Comparison of ENCODE assay signal across 18 cellular contexts in the genomic region with DNA sequence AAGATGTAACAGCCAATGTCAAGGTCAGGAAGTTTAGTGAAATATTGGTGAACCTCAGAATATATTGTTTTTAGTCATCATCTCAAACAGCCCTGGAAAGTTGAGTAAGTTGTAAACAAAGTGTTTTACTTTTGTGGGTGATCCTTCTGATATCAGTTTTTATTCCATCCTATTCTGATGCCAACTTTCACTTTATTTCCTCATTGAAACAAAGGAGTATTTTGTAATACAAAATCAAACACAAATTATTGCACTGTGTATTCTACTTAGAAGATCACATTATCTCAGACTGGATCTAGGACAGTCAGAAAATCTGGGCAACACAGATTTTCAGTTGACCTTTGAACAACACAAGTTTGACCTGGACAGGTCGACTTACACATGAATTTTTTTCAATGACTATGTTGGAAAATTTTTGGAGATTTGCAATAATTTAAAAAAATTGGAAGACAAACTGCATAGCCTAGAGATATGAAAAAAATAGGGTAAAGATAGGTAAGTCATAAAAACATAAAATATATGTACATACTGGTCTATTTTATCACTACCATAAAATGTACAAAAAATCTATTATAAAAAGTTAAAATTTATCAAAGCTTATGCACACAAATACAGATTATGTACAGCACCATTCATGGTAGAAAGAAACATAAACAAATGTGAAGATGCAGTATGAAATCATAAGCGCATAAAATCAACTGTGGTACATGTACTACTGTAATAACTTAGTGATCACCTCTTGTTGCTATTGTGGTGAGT.
A peak's percentile ranks its signal among the peaks of the same experiment; 100 is the strongest.
DNase-seq lines count a peak whose midpoint lies in the region; ATAC-seq and TF ChIP-seq lines count a peak whose summit lies in the region.
"Had no signal": no experiment of that assay in that cellular context is flagged by ENCODE, and none has a peak within 500 bp of the region (broad histone marks: within the 10 kb centered on the region; RNA-seq: fewer than 3 reads in every experiment).

No MANE protein-coding gene starts in this region.

- 15 to 65% methylated on average over 2 of the region's 2 CpGs for WGBS in transverse colon (ENCODE audit: low coverage in 1 of 2), 2 donors
- 15 to 62% methylated on average over 2 of the region's 2 CpGs for WGBS in sigmoid colon, 2 donors

- TF ChIP-seq CTCF in RWPE2 (IDR thresholded peaks at IDR 0.05; ENCODE audit: poor library complexity, severe bottlenecking) (no peak), fibroblast of villous mesenchyme (IDR thresholded peaks at IDR 0.05; ENCODE audit: insufficient read depth, low read depth, low read length) (no peak), transverse colon (IDR thresholded peaks at IDR 0.05) (no peak), sigmoid colon (IDR thresholded peaks at IDR 0.05) (no peak)

- intact Hi-C loops in transverse colon (cut with DNase I; ENCODE audit: low total_unique reads) (no loop called here), sigmoid colon (cut with DNase I) (no loop called here)

- H3K27me3 ChIP-seq in RWPE2 (ENCODE audit: insufficient read depth, poor library complexity, severe bottlenecking), result no peaks in the 10 kb centered on the region
- H3K27me3 ChIP-seq in transverse colon, result no peaks in the 10 kb centered on the region
- no peaks in the 10 kb centered on the region for H3K27me3 ChIP-seq in sigmoid colon
- H3K27me3 ChIP-seq: BLaER1 had no signal

- H3K4me3 ChIP-seq in RWPE2 (ENCODE audit: severe bottlenecking) (no peak overlapping the region), fibroblast of villous mesenchyme (ENCODE audit: low read depth, low read length) (no peak overlapping the region), transverse colon (no peak overlapping the region), sigmoid colon (no peak overlapping the region)
- H3K4me3 ChIP-seq: BLaER1, GM12878, GM23248 had no signal

- DNase-seq in ELR (ENCODE audit: low read depth) (peak; percentile 11), RWPE2 (ENCODE audit: low spot score) (no peak), fibroblast of villous mesenchyme (ENCODE audit: low read depth) (peak; percentile 1), transverse colon (no peak), sigmoid colon (no peak), GOT3 (lab: John Stamatoyannopoulos, UW) (no peak)
- DNase-seq: 8988T; Calu3; CD4-positive, alpha-beta memory T cell; DMS79 treated with DMSO at 0.1 percent for 48 hours; GM23248; H7; HFFc6 had no signal

- in situ Hi-C loops in transverse colon (cut with MboI; ENCODE audit: low pct_ligation_motif_present in 1 of 4, low pct_unique_long_range_greater_than_20kb in 1 of 4, low sequenced_read_pairs in 3 of 4), result no loop called here

- H3K9me3 ChIP-seq in RWPE2 (ENCODE audit: severe bottlenecking) (no peaks in the 10 kb centered on the region), transverse colon (no peaks in the 10 kb centered on the region), sigmoid colon (no peaks in the 10 kb centered on the region)
- H3K9me3 ChIP-seq: BLaER1 had no signal

- ATAC-seq in RWPE2 (ENCODE audit: low read depth) (peak; percentile 14; the same call in 1 of the 3 replicates), HG02798 (IDR thresholded peaks at IDR 0.05; ENCODE audit: poor library complexity, unreplicated experiment) (no peak)
- ATAC-seq: GM12878, HCT116, HepG2 had no signal

- no peak for TF ChIP-seq POLR2A in transverse colon (IDR thresholded peaks at IDR 0.05)
- no peak for TF ChIP-seq POLR2A in sigmoid colon (IDR thresholded peaks at IDR 0.05)

- peaks cover 15% of the 10 kb centered on the region for H3K4me1 ChIP-seq in RWPE2 (ENCODE audit: insufficient read depth, poor library complexity, severe bottlenecking)
- peaks cover 0 to 22% (median 9%) of the 10 kb centered on the region in 4 donors for H3K4me1 ChIP-seq in transverse colon
- no peaks in the 10 kb centered on the region for H3K4me1 ChIP-seq in sigmoid colon
- H3K4me1 ChIP-seq: BLaER1 had no signal

- no peak overlapping the region for H3K27ac ChIP-seq in RWPE2 (ENCODE audit: poor library complexity, severe bottlenecking)
- peak overlapping the region in 3 of 4 donors; percentile 58 to 67 (median 64) for H3K27ac ChIP-seq in transverse colon
- H3K27ac ChIP-seq in sigmoid colon, result no peak overlapping the region
- H3K27ac ChIP-seq: BLaER1, GM23248 had no signal

- H3K36me3 ChIP-seq in RWPE2 (ENCODE audit: low read depth) (no peaks in the 10 kb centered on the region), transverse colon (no peaks in the 10 kb centered on the region), sigmoid colon (no peaks in the 10 kb centered on the region)
- H3K36me3 ChIP-seq: BLaER1 had no signal

- no peak for TF ChIP-seq EP300 in transverse colon (IDR thresholded peaks at IDR 0.05; ENCODE audit: low read depth)
- TF ChIP-seq EP300 in sigmoid colon (IDR thresholded peaks at IDR 0.05), result no peak

Comparison
In these comparisons a context has a peak if more than half of its experiments do, and no peak if none do; other contexts are left out.
1. DNase-seq: peak in ELR (single experiment) and fibroblast of villous mesenchyme (single experiment); none in RWPE2 (single experiment), transverse colon (single experiment), sigmoid colon (single experiment) and GOT3 (single experiment).
2. H3K27ac ChIP-seq: peak in transverse colon (3 of 4); none in RWPE2 (single experiment) and sigmoid colon (0 of 4).